ENCODE assay signal across 1 cellular context in the genomic region with DNA sequence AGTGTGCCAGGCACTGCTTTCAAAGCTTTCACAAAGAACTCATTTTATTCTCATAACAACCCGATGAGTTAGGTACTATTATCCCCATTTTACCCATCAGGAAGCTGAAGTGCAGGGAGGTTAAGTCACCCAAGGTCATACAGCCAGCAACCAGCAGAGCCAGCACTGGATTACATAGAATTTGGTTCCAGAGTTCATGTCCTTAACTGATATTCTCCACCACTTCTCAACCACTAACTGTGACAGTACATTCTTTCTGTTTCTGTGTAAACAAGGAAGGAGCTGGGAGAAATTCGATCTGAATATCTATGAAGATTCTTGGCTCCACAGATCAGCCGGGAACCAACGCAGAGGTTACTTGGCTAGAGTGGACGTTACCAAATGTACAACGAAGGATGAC.
TF ChIP-seq lines count a peak whose summit lies in the region.

No MANE protein-coding gene starts in this region.

TF ChIP-seq in HepG2, 621 proteins besides CTCF, POLR2A, EP300 and RAD21 (continued from another document and continues in another):
- TF ChIP-seq ZNF646 (CRISPR knock-in tag; IDR thresholded peaks at IDR 0.05) (no peak), MAF1 (CRISPR knock-in tag; IDR thresholded peaks at IDR 0.05; ENCODE audit: borderline replicate concordance) (no peak), ZNF850 (CRISPR knock-in tag; conservative IDR thresholded peaks at IDR 0.05) (no peak), MED1 (CRISPR knock-in tag; IDR thresholded peaks at IDR 0.05) (peak; percentile 83), RFX5 (IDR thresholded peaks at IDR 0.05; ENCODE audit: low read depth, low read length) (0 out of 2 replicates have a peak, but pooled peaks have one; percentile 22), FOXO1 (CRISPR knock-in tag; IDR thresholded peaks at IDR 0.05) (peak; percentile 85; the same call in 1 of the 2 replicates), HDAC6 (IDR thresholded peaks at IDR 0.05; ENCODE audit: low read depth, low read length) (no peak), CCDC6 (CRISPR knock-in tag; IDR thresholded peaks at IDR 0.05) (peak; percentile 51; the same call in 1 of the 2 replicates), TBX2 (CRISPR knock-in tag; IDR thresholded peaks at IDR 0.05; ENCODE audit: borderline replicate concordance) (peak; percentile 62; the same call in 1 of the 2 replicates), ZFP1 (CRISPR knock-in tag; IDR thresholded peaks at IDR 0.05) (no peak), ZNF75D (CRISPR knock-in tag; IDR thresholded peaks at IDR 0.05; ENCODE audit: borderline replicate concordance) (no peak), ERF (CRISPR knock-in tag; IDR thresholded peaks at IDR 0.05) (peak; percentile 42), MAFF (IDR thresholded peaks at IDR 0.05; ENCODE audit: low read depth, low read length) (no peak), SKI (IDR thresholded peaks at IDR 0.05; ENCODE audit: partially characterized antibody) (peak; percentile 65), ZNF749 (CRISPR knock-in tag; IDR thresholded peaks at IDR 0.05; ENCODE audit: borderline replicate concordance) (no peak), CBFB (CRISPR knock-in tag; IDR thresholded peaks at IDR 0.05) (peak; percentile 82), ZNF563 (CRISPR knock-in tag; IDR thresholded peaks at IDR 0.05) (no peak), NFYB (CRISPR knock-in tag; IDR thresholded peaks at IDR 0.05) (no peak), ELF4 (CRISPR knock-in tag; IDR thresholded peaks at IDR 0.05; ENCODE audit: borderline replicate concordance) (peak; percentile 89; the same call in 1 of the 2 replicates), ATF6 (CRISPR knock-in tag; conservative IDR thresholded peaks at IDR 0.05) (no peak), TFAP4 (IDR thresholded peaks at IDR 0.05; ENCODE audit: borderline replicate concordance, low read depth) (peak; percentile 59; the same call in 1 of the 2 replicates), FOXK2 (IDR thresholded peaks at IDR 0.05) (peak; percentile 80; the same call in 1 of the 2 replicates), CAMTA2 (CRISPR knock-in tag; IDR thresholded peaks at IDR 0.05; ENCODE audit: borderline replicate concordance) (no peak), KMT2B (CRISPR knock-in tag; IDR thresholded peaks at IDR 0.05) (peak; percentile 43; the same call in 1 of the 2 replicates), RNF2 (conservative IDR thresholded peaks at IDR 0.05; ENCODE audit: low read depth) (no peak), ZNF605 (CRISPR knock-in tag; IDR thresholded peaks at IDR 0.05) (no peak), ZFP36L2 (CRISPR knock-in tag; IDR thresholded peaks at IDR 0.05) (no peak), TCF7 (IDR thresholded peaks at IDR 0.05; ENCODE audit: low read depth) (no peak; the same call in 1 of the 2 replicates), ZZZ3 (CRISPR knock-in tag; IDR thresholded peaks at IDR 0.05; ENCODE audit: borderline replicate concordance) (no peak), ZNF724P (CRISPR knock-in tag; IDR thresholded peaks at IDR 0.05; ENCODE audit: borderline replicate concordance) (no peak), MBNL3 (CRISPR knock-in tag; conservative IDR thresholded peaks at IDR 0.05) (no peak), RBM39 (IDR thresholded peaks at IDR 0.05; ENCODE audit: low read depth, low read length, poor library complexity, severe bottlenecking) (no peak), ZNF839 (CRISPR knock-in tag; IDR thresholded peaks at IDR 0.05; ENCODE audit: borderline replicate concordance) (no peak), KAT7 (CRISPR knock-in tag; IDR thresholded peaks at IDR 0.05; ENCODE audit: borderline replicate concordance) (no peak), PITX1 (CRISPR knock-in tag; IDR thresholded peaks at IDR 0.05) (peak; percentile 93), ISL2 (CRISPR knock-in tag; IDR thresholded peaks at IDR 0.05) (peak; percentile 83), IRX3 (CRISPR knock-in tag; IDR thresholded peaks at IDR 0.05; ENCODE audit: borderline replicate concordance, low read depth) (no peak), ELK4 (CRISPR knock-in tag; IDR thresholded peaks at IDR 0.05; ENCODE audit: borderline replicate concordance) (no peak), GLI4 (CRISPR knock-in tag; IDR thresholded peaks at IDR 0.05; ENCODE audit: borderline replicate concordance) (no peak), ZNF614 (CRISPR knock-in tag; IDR thresholded peaks at IDR 0.05; ENCODE audit: borderline replicate concordance) (peak; percentile 90), HNF4G (IDR thresholded peaks at IDR 0.05; ENCODE audit: borderline replicate concordance, low read depth, low read length) (peak; percentile 80), HNF4G (CRISPR knock-in tag; IDR thresholded peaks at IDR 0.05; ENCODE audit: borderline replicate concordance, low read depth) (peak; percentile 49; the same call in 1 of the 2 replicates), PPARG (CRISPR knock-in tag; conservative IDR thresholded peaks at IDR 0.05) (no peak; the same call in none of the 2 replicates)
- TF ChIP-seq, protein P1, sequence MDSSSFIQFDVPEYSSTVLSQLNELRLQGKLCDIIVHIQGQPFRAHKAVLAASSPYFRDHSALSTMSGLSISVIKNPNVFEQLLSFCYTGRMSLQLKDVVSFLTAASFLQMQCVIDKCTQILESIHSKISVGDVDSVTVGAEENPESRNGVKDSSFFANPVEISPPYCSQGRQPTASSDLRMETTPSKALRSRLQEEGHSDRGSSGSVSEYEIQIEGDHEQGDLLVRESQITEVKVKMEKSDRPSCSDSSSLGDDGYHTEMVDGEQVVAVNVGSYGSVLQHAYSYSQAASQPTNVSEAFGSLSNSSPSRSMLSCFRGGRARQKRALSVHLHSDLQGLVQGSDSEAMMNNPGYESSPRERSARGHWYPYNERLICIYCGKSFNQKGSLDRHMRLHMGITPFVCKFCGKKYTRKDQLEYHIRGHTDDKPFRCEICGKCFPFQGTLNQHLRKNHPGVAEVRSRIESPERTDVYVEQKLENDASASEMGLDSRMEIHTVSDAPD (CRISPR knock-in tag; IDR thresholded peaks at IDR 0.05) = peak; percentile 81; the same call in 1 of the 2 replicates
- TF ChIP-seq, protein P2, sequence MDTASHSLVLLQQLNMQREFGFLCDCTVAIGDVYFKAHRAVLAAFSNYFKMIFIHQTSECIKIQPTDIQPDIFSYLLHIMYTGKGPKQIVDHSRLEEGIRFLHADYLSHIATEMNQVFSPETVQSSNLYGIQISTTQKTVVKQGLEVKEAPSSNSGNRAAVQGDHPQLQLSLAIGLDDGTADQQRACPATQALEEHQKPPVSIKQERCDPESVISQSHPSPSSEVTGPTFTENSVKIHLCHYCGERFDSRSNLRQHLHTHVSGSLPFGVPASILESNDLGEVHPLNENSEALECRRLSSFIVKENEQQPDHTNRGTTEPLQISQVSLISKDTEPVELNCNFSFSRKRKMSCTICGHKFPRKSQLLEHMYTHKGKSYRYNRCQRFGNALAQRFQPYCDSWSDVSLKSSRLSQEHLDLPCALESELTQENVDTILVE (CRISPR knock-in tag; IDR thresholded peaks at IDR 0.05) = 0 out of 2 replicates have a peak, but pooled peaks have one; percentile 38
- TF ChIP-seq, protein P3, sequence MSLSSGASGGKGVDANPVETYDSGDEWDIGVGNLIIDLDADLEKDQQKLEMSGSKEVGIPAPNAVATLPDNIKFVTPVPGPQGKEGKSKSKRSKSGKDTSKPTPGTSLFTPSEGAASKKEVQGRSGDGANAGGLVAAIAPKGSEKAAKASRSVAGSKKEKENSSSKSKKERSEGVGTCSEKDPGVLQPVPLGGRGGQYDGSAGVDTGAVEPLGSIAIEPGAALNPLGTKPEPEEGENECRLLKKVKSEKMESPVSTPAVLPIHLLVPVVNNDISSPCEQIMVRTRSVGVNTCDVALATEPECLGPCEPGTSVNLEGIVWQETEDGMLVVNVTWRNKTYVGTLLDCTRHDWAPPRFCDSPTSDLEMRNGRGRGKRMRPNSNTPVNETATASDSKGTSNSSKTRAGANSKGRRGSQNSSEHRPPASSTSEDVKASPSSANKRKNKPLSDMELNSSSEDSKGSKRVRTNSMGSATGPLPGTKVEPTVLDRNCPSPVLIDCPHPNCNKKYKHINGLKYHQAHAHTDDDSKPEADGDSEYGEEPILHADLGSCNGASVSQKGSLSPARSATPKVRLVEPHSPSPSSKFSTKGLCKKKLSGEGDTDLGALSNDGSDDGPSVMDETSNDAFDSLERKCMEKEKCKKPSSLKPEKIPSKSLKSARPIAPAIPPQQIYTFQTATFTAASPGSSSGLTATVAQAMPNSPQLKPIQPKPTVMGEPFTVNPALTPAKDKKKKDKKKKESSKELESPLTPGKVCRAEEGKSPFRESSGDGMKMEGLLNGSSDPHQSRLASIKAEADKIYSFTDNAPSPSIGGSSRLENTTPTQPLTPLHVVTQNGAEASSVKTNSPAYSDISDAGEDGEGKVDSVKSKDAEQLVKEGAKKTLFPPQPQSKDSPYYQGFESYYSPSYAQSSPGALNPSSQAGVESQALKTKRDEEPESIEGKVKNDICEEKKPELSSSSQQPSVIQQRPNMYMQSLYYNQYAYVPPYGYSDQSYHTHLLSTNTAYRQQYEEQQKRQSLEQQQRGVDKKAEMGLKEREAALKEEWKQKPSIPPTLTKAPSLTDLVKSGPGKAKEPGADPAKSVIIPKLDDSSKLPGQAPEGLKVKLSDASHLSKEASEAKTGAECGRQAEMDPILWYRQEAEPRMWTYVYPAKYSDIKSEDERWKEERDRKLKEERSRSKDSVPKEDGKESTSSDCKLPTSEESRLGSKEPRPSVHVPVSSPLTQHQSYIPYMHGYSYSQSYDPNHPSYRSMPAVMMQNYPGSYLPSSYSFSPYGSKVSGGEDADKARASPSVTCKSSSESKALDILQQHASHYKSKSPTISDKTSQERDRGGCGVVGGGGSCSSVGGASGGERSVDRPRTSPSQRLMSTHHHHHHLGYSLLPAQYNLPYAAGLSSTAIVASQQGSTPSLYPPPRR (CRISPR knock-in tag; IDR thresholded peaks at IDR 0.05; ENCODE audit: borderline replicate concordance) = peak; percentile 72; the same call in 1 of the 2 replicates
